Comparison of ENCODE assay signal across 19 cellular contexts in genomic region chr2:126614529-126615279, GRCh38. TPM values are rescaled to one million over a fixed set of nuclear protein-coding genes. Genes with fewer than 3 reads are reported as not detected.
DNase-seq lines count a peak whose midpoint lies in the region; ATAC-seq and TF ChIP-seq lines count a peak whose summit lies in the region.
"Had no signal": no experiment of that assay in that cellular context is flagged by ENCODE, and none has a peak within 500 bp of the region (broad histone marks: within the 10 kb centered on the region; RNA-seq: fewer than 3 reads in every experiment).

No MANE protein-coding gene starts in this region.

- H3K36me3 Mint-ChIP-seq in osteocyte (ENCODE audit: unreplicated experiment): no peaks in the 10 kb centered on the region

- H3K27me3 Mint-ChIP-seq in osteocyte (ENCODE audit: unreplicated experiment): no peaks in the 10 kb centered on the region

- H3K4me3 Mint-ChIP-seq in osteocyte (ENCODE audit: unreplicated experiment): no peak overlapping the region
- H3K4me3 Mint-ChIP-seq: activated CD4-positive, alpha-beta T cell treated with anti-CD3 and anti-CD28 coated beads, Interleukin-2, amount 10 ng/mL, durations not matched to agents 24 days and 14 days had no signal

- H3K4me1 Mint-ChIP-seq in osteocyte (ENCODE audit: unreplicated experiment): peaks cover 23% of the 10 kb centered on the region
- H3K4me1 Mint-ChIP-seq: activated CD4-positive, alpha-beta T cell treated with anti-CD3 and anti-CD28 coated beads, Interleukin-2, amount 10 ng/mL, durations not matched to agents 24 days and 14 days had no signal

- TF ChIP-seq CTCF in osteocyte (IDR thresholded peaks at IDR 0.05): peak; percentile 31

- H3K9me3 Mint-ChIP-seq in osteocyte (ENCODE audit: unreplicated experiment): peaks cover 4% of the 10 kb centered on the region
- H3K9me3 Mint-ChIP-seq: activated CD4-positive, alpha-beta T cell treated with anti-CD3 and anti-CD28 coated beads, Interleukin-2, amount 10 ng/mL, durations not matched to agents 24 days and 14 days had no signal

- ATAC-seq in GM21381 (IDR thresholded peaks at IDR 0.05; ENCODE audit: unreplicated experiment) (no peak), HG03520 (IDR thresholded peaks at IDR 0.05; ENCODE audit: unreplicated experiment) (no peak)
- ATAC-seq: esophagus mucosa, PC-3, right lobe of liver, SK-N-SH treated with all-trans-retinoic acid at 6 μM for 48 hours had no signal

- peak overlapping the region; percentile 35 for H3K27ac Mint-ChIP-seq in osteocyte (ENCODE audit: unreplicated experiment)
- H3K27ac Mint-ChIP-seq: activated CD4-positive, alpha-beta T cell treated with anti-CD3 and anti-CD28 coated beads, Interleukin-2, amount 10 ng/mL, durations not matched to agents 24 days and 14 days had no signal

- peak; percentile 76 for DNase-seq in EH (ENCODE audit: low read depth)
- DNase-seq in LHCN-M2 (ENCODE audit: low read depth): peak; percentile 40
- DNase-seq in fibroblast of gingiva (ENCODE audit: low read depth): peak; percentile 79
- no peak for DNase-seq in osteocyte (ENCODE audit: extremely low spot score, unreplicated experiment)
- DNase-seq in occipital lobe (lab: John Stamatoyannopoulos, UW): no peak
- DNase-seq in NOMO-1 treated with dmso at 0.1 percent for 144 hours (lab: John Stamatoyannopoulos, UW; ENCODE audit: unreplicated experiment): no peak
- DNase-seq: activated CD4-positive, alpha-beta T cell treated with anti-CD3 and anti-CD28 coated beads, Interleukin-2, amount 10 ng/mL, durations not matched to agents 24 days and 14 days; activated naive CD4-positive, alpha-beta T cell; GDM1; NCI-H1417 treated with DMSO at 0.1 percent for 48 hours; nucleus accumbens; PC-3; right lobe of liver; stimulated activated CD4-positive, alpha-beta T cell treated with anti-CD3 and anti-CD28 coated beads, Interleukin-4, amount 100 ng/mL, for 4 hours; stimulated activated CD8-positive, alpha-beta memory T cell treated with anti-CD3 and anti-CD28 coated beads, Interleukin-4, amount 100 ng/mL, for 48 hours had no signal

RNA-seq across cellular contexts. Expression of gene GYPC, which starts 41.3 kb away (rescaled TPM):
- total RNA-seq in LHCN-M2 (2014; rRNA removed) (38.4 and 60.9 TPM in 2 replicates), osteocyte (110 and 114 TPM in 2 replicates), occipital lobe (17.0 TPM)
- 101 TPM for polyA plus RNA-seq in LHCN-M2 (2012)
- total RNA-seq: PC-3 had no signal

Comparison
In these comparisons a context has a peak if more than half of its experiments do, and no peak if none do; other contexts are left out.
1. DNase-seq: peak in EH (single experiment), LHCN-M2 (single experiment) and fibroblast of gingiva (single experiment); none in osteocyte (single experiment), occipital lobe (single experiment) and NOMO-1 treated with dmso at 0.1 percent for 144 hours (single experiment).